Comparison of ENCODE assay signal across 8 cellular contexts in genomic region chr9:89597711-89598707, GRCh38. TPM values are rescaled to one million over a fixed set of nuclear protein-coding genes. Genes with fewer than 3 reads are reported as not detected.
DNase-seq lines count a peak whose midpoint lies in the region; ATAC-seq, FAIRE-seq and TF ChIP-seq lines count a peak whose summit lies in the region.

No MANE protein-coding gene starts in this region.

- CTCF ChIA-PET in CD4-positive, alpha-beta memory T cell (lab: Charles Lee; ENCODE audit: partially characterized antibody) = interaction anchor here (0.7 to 2.8 kb wide), 31 partner anchors 14 to 1280 kb away, joined by 3 to 54 read pairs (median 4); no protein-coding TSS in a partner anchor

- no peaks in the 10 kb centered on the region for H3K79me2 ChIP-seq in parathyroid adenoma

- H3K4me2 ChIP-seq in parathyroid adenoma (ENCODE audit: low read length) = no peak overlapping the region

- H3K27ac Mint-ChIP-seq in CD4-positive, alpha-beta memory T cell = no peak overlapping the region

- POLR2A ChIA-PET in CD4-positive, alpha-beta memory T cell (lab: Charles Lee; ENCODE audit: partially characterized antibody) = interaction anchor here (1.3 to 1.6 kb wide), 2 partner anchors 13 to 505 kb away, joined by 4 read pairs; no protein-coding TSS in a partner anchor

- H3K9ac ChIP-seq in parathyroid adenoma = no peak overlapping the region

- H3K9me3 Mint-ChIP-seq in CD4-positive, alpha-beta memory T cell = no peaks in the 10 kb centered on the region

- no peaks in the 10 kb centered on the region for H3K27me3 ChIP-seq in CD4-positive, alpha-beta memory T cell (ENCODE audit: insufficient read depth, low read length)
- no peaks in the 10 kb centered on the region for H3K27me3 ChIP-seq in Peyer's patch
- no peaks in the 10 kb centered on the region for H3K27me3 ChIP-seq in parathyroid adenoma (ENCODE audit: control insufficient read depth, insufficient read depth, low read length)

- TF ChIP-seq CTCF in Peyer's patch (IDR thresholded peaks at IDR 0.05) (peak in 5 of 6 experiments; percentile 68 to 90 (median 85)), parathyroid adenoma (IDR thresholded peaks at IDR 0.05) (peak; percentile 69)

- no peaks in the 10 kb centered on the region for H3K36me3 Mint-ChIP-seq in CD4-positive, alpha-beta memory T cell

- peak; percentile 50 to 58 (median 52) for DNase-seq in CD4-positive, alpha-beta memory T cell
- DNase-seq in H54 (ENCODE audit: insufficient read length, low spot score) (peak; percentile 61), Peyer's patch (peak in 2 of 3 donors; percentile 51 to 74), glomerular visceral epithelial cell (ENCODE audit: extremely low spot score) (peak; percentile 56)
- DNase-seq in activated naive CD4-positive, alpha-beta T cell treated with Interleukin-2 at 50 U/mL for 16 hours = peak; percentile 54

- H3K4me1 ChIP-seq in CD4-positive, alpha-beta memory T cell (ENCODE audit: insufficient read depth, low read length) = no peaks in the 10 kb centered on the region
- peaks cover 0 to 4% (median under 1%) of the 10 kb centered on the region in 4 donors for H3K4me1 ChIP-seq in Peyer's patch
- no peaks in the 10 kb centered on the region for H3K4me1 ChIP-seq in parathyroid adenoma

- H3K4me3 Mint-ChIP-seq in CD4-positive, alpha-beta memory T cell = no peak overlapping the region

- no peak overlapping the region for H3K4me3 ChIP-seq in CD4-positive, alpha-beta memory T cell (ENCODE audit: low read length in 2 of 2)
- H3K4me3 ChIP-seq in Peyer's patch (no peak overlapping the region), parathyroid adenoma (ENCODE audit: low read depth, low read length) (no peak overlapping the region)

- ATAC-seq in GM19328 (IDR thresholded peaks at IDR 0.05; ENCODE audit: unreplicated experiment) = no peak
- ATAC-seq in GM18907 (IDR thresholded peaks at IDR 0.05; ENCODE audit: unreplicated experiment) = no peak

- peaks cover 2 to 6% of the 10 kb centered on the region in 2 donors for H3K27me3 Mint-ChIP-seq in CD4-positive, alpha-beta memory T cell

- no peak overlapping the region for H2AFZ ChIP-seq in parathyroid adenoma

- H3K36me3 ChIP-seq in CD4-positive, alpha-beta memory T cell (ENCODE audit: insufficient read depth, low read length) = no peaks in the 10 kb centered on the region
- H3K36me3 ChIP-seq in Peyer's patch = no peaks in the 10 kb centered on the region
- no peaks in the 10 kb centered on the region for H3K36me3 ChIP-seq in parathyroid adenoma (ENCODE audit: control insufficient read depth, insufficient read depth, low read length)

- H3K9me3 ChIP-seq in CD4-positive, alpha-beta memory T cell (ENCODE audit: control insufficient read depth in 1 of 2, low read length in 2 of 2) = no peaks in the 10 kb centered on the region
- H3K9me3 ChIP-seq in Peyer's patch (no peaks in the 10 kb centered on the region), parathyroid adenoma (ENCODE audit: control insufficient read depth, low read length) (no peaks in the 10 kb centered on the region)

- TF ChIP-seq POLR2A in H54 (IDR thresholded peaks at IDR 0.05; ENCODE audit: low read depth, low read length) (no peak), Peyer's patch (IDR thresholded peaks at IDR 0.05) (no peak)

- intact Hi-C loops in CD4-positive, alpha-beta memory T cell (cut with micrococcal nuclease) = loop anchor here (1.0 to 2.0 kb wide), 4 partner anchors 326 to 1273 kb away; no protein-coding TSS in a partner anchor

- no peak overlapping the region for H3K27ac ChIP-seq in CD4-positive, alpha-beta memory T cell (ENCODE audit: low read depth, low read length)
- H3K27ac ChIP-seq in Peyer's patch (no peak overlapping the region), parathyroid adenoma (no peak overlapping the region)

- FAIRE-seq in H54 (lab: Jason Lieb, UNC) = peak; percentile 71

- peaks cover under 1 to 3% (median under 1%) of the 10 kb centered on the region in 4 donors for H3K4me1 Mint-ChIP-seq in CD4-positive, alpha-beta memory T cell

RNA-seq across cellular contexts. Expression of gene GADD45G, which starts 6.8 kb away (rescaled TPM):
- total RNA-seq in CD4-positive, alpha-beta memory T cell = 1 to 10 TPM; 2.4 to 2.9 TPM
- polyA plus RNA-seq in CD4-positive, alpha-beta memory T cell = under 1 TPM in 1 of 2 donors, not detected in 1; 0.96 TPM
- 10 to 100 TPM in 3 of 4 donors, 1 to 10 TPM in 1; 8.7 to 37.1 (median 12.8) TPM for total RNA-seq in Peyer's patch
